ENCODE assay signal across 33 cellular contexts in genomic region chr4:102918859-102919258, GRCh38. TPM values are rescaled to one million over a fixed set of nuclear protein-coding genes. Genes with fewer than 3 reads are reported as not detected.
DNase-seq lines count a peak whose midpoint lies in the region; ATAC-seq, FAIRE-seq and TF ChIP-seq lines count a peak whose summit lies in the region.
"Had no signal": no experiment of that assay in that cellular context is flagged by ENCODE, and none has a peak within 500 bp of the region (broad histone marks: within the 10 kb centered on the region; RNA-seq: fewer than 3 reads in every experiment).

No MANE protein-coding gene starts in this region.

- CTCF ChIA-PET in HEK293 (lab: Yijun Ruan, JAX) (no interaction called here), K562 (lab: Yijun Ruan, JAX; ENCODE audit: low intra/inter-chr PET ratio) (no interaction called here)

- ATAC-seq in K562 (no peak), HG03175 (IDR thresholded peaks at IDR 0.05; ENCODE audit: unreplicated experiment) (no peak), HG02870 (IDR thresholded peaks at IDR 0.05; ENCODE audit: unreplicated experiment) (no peak)
- ATAC-seq: A549; CD8-positive, alpha-beta T cell had no signal

- H3K9me1 ChIP-seq in K562 (ENCODE audit: control insufficient read depth, insufficient read depth, low read length): no peaks in the 10 kb centered on the region

- no peak for TF ChIP-seq RAD21 in K562 (CRISPR knock-in tag; conservative IDR thresholded peaks at IDR 0.05 in 1 of 2, IDR thresholded peaks at IDR 0.05 in 1 of 2)

- in situ Hi-C loops in K562 (cut with MboI): no loop called here

- 52% methylated on average over 3 of the region's 3 CpGs for WGBS in K562 (ENCODE audit: insufficient coverage, low coverage, missing lambda C conversion rate)

- H3K9ac ChIP-seq in K562 (ENCODE audit: insufficient read depth in 1 of 2, low read depth in 2 of 2, low read length in 2 of 2): no peak overlapping the region
- H3K9ac ChIP-seq: BLaER1; BLaER1 treated with 17β-estradiol and CSF1 and Interleukin-3, amounts not matched to agents 10 nM and 100 nM had no signal

- no peak overlapping the region for H3K4me2 ChIP-seq in K562 (ENCODE audit: insufficient read depth, low read length)
- H3K4me2 ChIP-seq: A549; BLaER1; BLaER1 treated with 17β-estradiol and CSF1 and Interleukin-3, amounts not matched to agents 10 nM and 100 nM had no signal

- TF ChIP-seq EP300 in K562 (IDR thresholded peaks at IDR 0.05; ENCODE audit: low read length): no peak

- H3K27ac ChIP-seq in HEK293 (ENCODE audit: extremely low read depth, low read depth, low read length): no peak overlapping the region
- H3K27ac ChIP-seq in K562 (ENCODE audit: extremely low read depth, low read depth, low read length): no peak overlapping the region
- H3K27ac ChIP-seq: 22Rv1; A549; BLaER1; BLaER1 treated with 17β-estradiol and CSF1 and Interleukin-3, amounts not matched to agents 10 nM and 100 nM; C4-2B had no signal

- no TSS peak for BruUV-seq in K562 (replicated peaks; lab: Mats Ljungman, UMichigan)

- no peak overlapping the region for H3K4me3 ChIP-seq in HEK293 (ENCODE audit: low read depth, low read length)
- no peak overlapping the region for H3K4me3 ChIP-seq in K562
- H3K4me3 ChIP-seq: A549; BLaER1; BLaER1 treated with 17β-estradiol and CSF1 and Interleukin-3, amounts not matched to agents 10 nM and 100 nM had no signal

- DNase-seq in NOMO-1 treated with DMSO at 0.1 percent for 48 hours (lab: John Stamatoyannopoulos, UW; ENCODE audit: unreplicated experiment) (peak; percentile 7), NOMO-1 treated with dmso at 0.1 percent for 144 hours (lab: John Stamatoyannopoulos, UW; ENCODE audit: unreplicated experiment) (no peak), K562 (ENCODE audit: extremely low read depth in 1 of 4, low spot score in 3 of 4) (no peak)
- DNase-seq: 8988T; ACHN; AML-193; BE2C; C1 segment of cervical spinal cord; Caco-2; Calu3; CD4-positive, alpha-beta memory T cell; CD4-positive, alpha-beta T cell; CD4-positive, CD25-positive, alpha-beta regulatory T cell; CD8-positive, alpha-beta memory T cell; CD8-positive, alpha-beta T cell; COR-L47; DMS 273 treated with DMSO at 0.1 percent for 48 hours; DMS153; DMS53; DMS79; DMS79 treated with DMSO at 0.1 percent for 48 hours; DND-41; EL had no signal

- no peaks in the 10 kb centered on the region for H4K20me1 ChIP-seq in K562 (replicated peaks; ENCODE audit: control insufficient read depth, insufficient read depth, low read length)
- H4K20me1 ChIP-seq: BLaER1; BLaER1 treated with 17β-estradiol and CSF1 and Interleukin-3, amounts not matched to agents 10 nM and 100 nM had no signal

- H3K79me2 ChIP-seq in K562 (ENCODE audit: control insufficient read depth, insufficient read depth, low read length): no peaks in the 10 kb centered on the region

- no peaks in the 10 kb centered on the region for H3K27me3 ChIP-seq in K562 (ENCODE audit: control insufficient read depth in 2 of 2, insufficient read depth in 2 of 2, low read length in 2 of 2)
- H3K27me3 ChIP-seq: BE2C; BLaER1; BLaER1 treated with 17β-estradiol and CSF1 and Interleukin-3, amounts not matched to agents 10 nM and 100 nM had no signal

- POLR2A ChIA-PET in HEK293 (lab: Yijun Ruan, JAX) (no interaction called here), K562 (lab: Yijun Ruan, JAX) (interaction anchor here (0.8 kb wide), 1 partner anchor 158 kb away, joined by 3 read pairs; the partner anchor contains the start of gene MANBA)

- no peaks in the 10 kb centered on the region for H3K9me3 ChIP-seq in HEK293 (ENCODE audit: control insufficient read depth, insufficient read depth, low read depth, low read length)
- H3K9me3 ChIP-seq in K562 (replicated peaks; ENCODE audit: control insufficient read depth, insufficient read depth, low read depth, low read length): no peaks in the 10 kb centered on the region
- H3K9me3 ChIP-seq: A549, BE2C, Caco-2 had no signal

- no peak for TF ChIP-seq POLR2A in K562 (conservative IDR thresholded peaks at IDR 0.05)

- TF ChIP-seq CTCF in HEK293 (tag by site-specific recombination; IDR thresholded peaks at IDR 0.05): no peak
- no peak for TF ChIP-seq CTCF in K562 (IDR thresholded peaks at IDR 0.05 in 2 of 3, conservative IDR thresholded peaks at IDR 0.05 in 1 of 3; ENCODE audit: insufficient read depth in 2 of 3, low read depth in 1 of 3, low read length in 3 of 3)

- H3K4me1 ChIP-seq in HEK293 (ENCODE audit: control insufficient read depth, insufficient read depth, low read length): no peaks in the 10 kb centered on the region
- H3K4me1 ChIP-seq in K562 (replicated peaks in 1 of 2; ENCODE audit: control insufficient read depth in 2 of 2, insufficient read depth in 2 of 2, low read length in 2 of 2): no peaks in the 10 kb centered on the region
- H3K4me1 ChIP-seq: A549; BE2C; BLaER1 treated with 17β-estradiol and CSF1 and Interleukin-3, amounts not matched to agents 10 nM and 100 nM; Caco-2 had no signal

- FAIRE-seq in K562 (lab: Jason Lieb, UNC): no peak
- FAIRE-seq: A204.1, A549, D721Med had no signal

- intact Hi-C loops in K562 (cut with micrococcal nuclease): no loop called here

- H2AFZ ChIP-seq in K562 (ENCODE audit: low read depth, low read length): peak overlapping the region; percentile 82

- no peaks in the 10 kb centered on the region for H3K36me3 ChIP-seq in HEK293 (ENCODE audit: control insufficient read depth in 2 of 2, insufficient read depth in 1 of 2, low read length in 2 of 2)
- H3K36me3 ChIP-seq in K562 (ENCODE audit: control insufficient read depth, insufficient read depth, low read length): no peaks in the 10 kb centered on the region
- H3K36me3 ChIP-seq: BE2C; BLaER1; BLaER1 treated with 17β-estradiol and CSF1 and Interleukin-3, amounts not matched to agents 10 nM and 100 nM had no signal

TF ChIP-seq in HEK293, 187 proteins besides CTCF, POLR2A, EP300 and RAD21:
- TF ChIP-seq ZNF585B (tag by site-specific recombination; IDR thresholded peaks at IDR 0.05) (peak; percentile 55; the same call in 1 of the 2 replicates), ZNF488 (tag by site-specific recombination; IDR thresholded peaks at IDR 0.05) (no peak)

TF ChIP-seq in K562, 482 proteins besides CTCF, POLR2A, EP300 and RAD21 (continues in another document):
- TF ChIP-seq SIX5 (IDR thresholded peaks at IDR 0.05; ENCODE audit: borderline replicate concordance in 1 of 2, insufficient read depth in 1 of 2, low read depth in 1 of 2, low read length in 2 of 2): no peak
- TF ChIP-seq ZNF12 (CRISPR knock-in tag; IDR thresholded peaks at IDR 0.05): peak; percentile 84; the same call in 1 of the 2 replicates
- no peak for TF ChIP-seq ZBTB43 (CRISPR knock-in tag; IDR thresholded peaks at IDR 0.05)
- no peak for TF ChIP-seq TRIM24 (IDR thresholded peaks at IDR 0.05)
- TF ChIP-seq CCNT2 (IDR thresholded peaks at IDR 0.05; ENCODE audit: borderline replicate concordance, extremely low read depth, insufficient read length, low read depth, low read length): no peak
- no peak for TF ChIP-seq ZBTB26 (CRISPR knock-in tag; IDR thresholded peaks at IDR 0.05)
- peak; percentile 30 for TF ChIP-seq ZFP36 (IDR thresholded peaks at IDR 0.05; ENCODE audit: low read depth, low read length, partially characterized antibody)
- TF ChIP-seq EP400 (IDR thresholded peaks at IDR 0.05): no peak
- TF ChIP-seq EHMT2 (IDR thresholded peaks at IDR 0.05): no peak
- TF ChIP-seq RCOR1 (IDR thresholded peaks at IDR 0.05; ENCODE audit: borderline replicate concordance in 1 of 2, low read depth in 2 of 2, low read length in 2 of 2): no peak
- TF ChIP-seq MYBL2 (IDR thresholded peaks at IDR 0.05; ENCODE audit: low read depth): no peak
- TF ChIP-seq MYBL2 (CRISPR knock-in tag; IDR thresholded peaks at IDR 0.05; ENCODE audit: borderline replicate concordance): no peak

RNA-seq across cellular contexts. Expression of gene CISD2, which starts 50.1 kb away (rescaled TPM):
- 16.2 and 28.9 TPM in 2 replicates for total RNA-seq in K562 (2011; cell fraction: chromatin; rRNA removed; ENCODE audit: low replicate concordance)
- total RNA-seq in K562 (2011; cell fraction: nucleolus; rRNA removed): 30.3 and 34.9 TPM in 2 replicates
- total RNA-seq in K562 (2011; cell fraction: nucleoplasm; rRNA removed): 34.8 and 44.1 TPM in 2 replicates
- total RNA-seq in K562 (2014; rRNA removed) (37.8 and 53.7 TPM in 2 replicates), K562 (2014; rRNA removed; fragmentation: Illumina TruSeq; extraction: Trizol) (68.4 and 73.7 TPM in 2 replicates), K562 (2015; rRNA removed; fragmentation: Illumina TruSeq; extraction: Trizol) (53.2 and 59.8 TPM in 2 replicates), K562 (2021) (50.2 and 55.9 TPM in 2 replicates)
- polyA plus RNA-seq in K562 (2011; rRNA removed) (48.3 and 69.5 TPM in 2 replicates), K562 (2014; fragmentation: Illumina TruSeq; extraction: Trizol) (47.1 and 53.5 TPM in 2 replicates), K562 (2014; fragmentation: Nextera tagmentation; extraction: Ambion mirVana) (10 to 100 TPM; 87.2 to 91.4 TPM), K562 (2014; rRNA removed) (46.9 and 54.2 TPM in 2 replicates)
- polyA plus RNA-seq in K562 (2011; cell fraction: cytosol; rRNA removed): 22.1 and 27.2 TPM in 2 replicates
- polyA plus RNA-seq in K562 (2011; cell fraction: nucleus; rRNA removed): 15.0 and 15.3 TPM in 2 replicates
- polyA plus RNA-seq in K562 (2012): 78.0 and 85.1 TPM in 2 replicates
- 21.6 and 27.4 TPM in 2 replicates for polyA minus RNA-seq in K562 (2011; rRNA and poly(A)+ RNA removed)
- polyA minus RNA-seq in K562 (2011; cell fraction: cytosol; rRNA and poly(A)+ RNA removed): 11.4 and 21.0 TPM in 2 replicates
- polyA minus RNA-seq in K562 (2011; cell fraction: nucleus; rRNA and poly(A)+ RNA removed): 5.1 and 8.3 TPM in 2 replicates
